Comparison of ENCODE assay signal across 8 cellular contexts in the genomic region with DNA sequence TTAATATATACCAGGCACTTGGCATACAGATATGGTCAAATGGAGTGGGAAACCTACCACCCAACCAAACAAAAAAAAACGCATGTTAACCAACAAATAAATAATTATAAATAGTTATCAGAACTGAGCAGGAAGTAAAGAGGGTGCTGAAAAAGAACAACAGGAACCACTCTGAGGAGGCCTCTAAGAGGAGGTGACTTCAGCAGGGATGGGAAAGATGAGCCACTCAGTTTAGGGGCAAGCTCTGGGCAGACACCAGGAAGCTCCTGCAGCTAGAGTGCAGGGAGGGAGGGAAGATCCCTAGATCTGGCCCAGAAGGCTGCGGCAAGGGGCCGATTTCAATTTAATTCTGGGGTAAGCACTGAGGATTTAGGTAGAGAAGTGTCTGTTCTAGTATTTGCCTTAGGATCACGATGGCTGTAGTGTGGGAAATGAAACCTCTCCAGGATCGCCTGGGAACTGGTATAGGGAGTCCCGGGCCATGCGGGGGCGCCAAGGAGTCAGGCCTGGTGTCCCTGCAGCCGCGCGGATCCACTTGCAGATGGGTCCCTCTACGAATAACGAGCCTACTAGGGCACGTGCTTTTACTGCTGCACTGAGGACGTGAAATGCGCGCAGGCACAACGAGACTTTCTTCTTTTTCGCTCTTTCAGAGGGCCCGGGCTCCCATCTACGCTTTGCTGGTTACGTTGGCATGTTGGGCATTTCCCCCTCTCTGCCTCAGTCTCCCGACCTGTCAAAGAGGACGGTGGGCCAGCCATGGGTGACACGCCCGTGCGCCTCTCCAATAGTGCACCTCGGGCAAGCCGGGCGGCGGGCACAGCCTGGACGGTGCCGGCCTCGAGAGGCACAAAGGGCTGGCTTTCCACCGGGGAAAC.
DNase-seq lines count a peak whose midpoint lies in the region; ATAC-seq, FAIRE-seq and TF ChIP-seq lines count a peak whose summit lies in the region.

No MANE protein-coding gene starts in this region.

- peaks cover 3% of the 10 kb centered on the region for H3K27me3 Mint-ChIP-seq in nephron (ENCODE audit: low read depth)

- H3K4me1 Mint-ChIP-seq in nephron: peaks cover 46% of the 10 kb centered on the region

- peak overlapping the region; percentile 84 for H3K27ac ChIP-seq in KOPT-K1 (ENCODE audit: low read depth, low read length, poor library complexity, severe bottlenecking)

- H3K4me3 ChIP-seq in foreskin fibroblast (ENCODE audit: low read depth in 1 of 2, low read length in 2 of 2): peak overlapping the region; percentile 60 to 65

- H3K36me3 Mint-ChIP-seq in nephron (ENCODE audit: low read depth): peaks cover 3% of the 10 kb centered on the region

- H3K9me3 Mint-ChIP-seq in nephron: no peaks in the 10 kb centered on the region

- H3K9me3 ChIP-seq in KOPT-K1 (ENCODE audit: insufficient read depth, low read length, poor library complexity, severe bottlenecking): no peaks in the 10 kb centered on the region

- peak; percentile 75 for FAIRE-seq in G401.6 (lab: Jason Lieb, UNC)

- peak; percentile 33 for ATAC-seq in stimulated activated naive CD8-positive, alpha-beta T cell treated with anti-CD3 and anti-CD28 coated beads, Interleukin-15, Interleukin-2, amounts not matched to agents 100 U/mL and 50 U/mL, for 24 hours
- no peak for ATAC-seq in GM18511 (IDR thresholded peaks at IDR 0.05; ENCODE audit: unreplicated experiment)

- DNase-seq in SHP77 treated with DMSO at 0.1 percent for 48 hours (lab: John Stamatoyannopoulos, UW): peak; percentile 74
- peak; percentile 64 for DNase-seq in activated gamma-delta T cell treated with Interleukin-2 at 50 U/mL for 16 hours
- peak; percentile 91 to 97 for DNase-seq in foreskin fibroblast
- peak; percentile 83 for DNase-seq in stimulated activated naive CD8-positive, alpha-beta T cell treated with anti-CD3 and anti-CD28 coated beads, Interleukin-15, Interleukin-2, amounts not matched to agents 100 U/mL and 50 U/mL, for 24 hours

- H3K27ac Mint-ChIP-seq in nephron: peak overlapping the region; percentile 83 to 96 (median 87)

- H3K36me3 ChIP-seq in KOPT-K1 (ENCODE audit: insufficient read depth, low read length): peaks cover 10% of the 10 kb centered on the region; the same call in 1 of the 2 replicates

- peak overlapping the region; percentile 79 to 90 (median 84) for H3K4me3 Mint-ChIP-seq in nephron

- TF ChIP-seq CTCF in foreskin fibroblast (IDR thresholded peaks at IDR 0.05; ENCODE audit: low read depth, low read length): peak; percentile 96
- TF ChIP-seq CTCF in nephron (IDR thresholded peaks at IDR 0.05; ENCODE audit: unreplicated experiment in 3 of 3): peak; percentile 71 to 84 (median 78)
